ENCODE assay signal across 16 cellular contexts in the genomic region with DNA sequence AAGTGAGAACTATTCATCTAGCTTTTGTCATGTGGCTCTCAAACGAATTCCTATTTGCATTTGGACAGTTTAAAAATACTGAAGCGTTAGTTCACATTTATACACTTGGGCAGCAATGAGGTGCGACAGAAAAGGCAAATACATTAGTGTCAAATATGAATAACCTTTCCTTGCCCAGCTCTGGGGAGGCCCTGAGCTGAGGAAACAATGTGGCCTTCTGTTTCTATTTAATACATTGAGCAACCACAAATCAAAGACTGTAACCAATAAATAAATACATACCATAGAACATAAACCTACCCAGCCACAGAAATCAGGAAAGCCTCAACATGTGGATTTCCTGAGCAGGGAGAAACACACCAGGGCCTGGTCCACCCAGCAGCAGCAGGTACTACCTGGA.
DNase-seq lines count a peak whose midpoint lies in the region; ATAC-seq and TF ChIP-seq lines count a peak whose summit lies in the region.
"Had no signal": no experiment of that assay in that cellular context is flagged by ENCODE, and none has a peak within 500 bp of the region (broad histone marks: within the 10 kb centered on the region; RNA-seq: fewer than 3 reads in every experiment).

No MANE protein-coding gene starts in this region.

- CTCF ChIA-PET in IMR-90 (lab: Yijun Ruan, JAX), result no interaction called here

- no peak overlapping the region for H3K56ac ChIP-seq in IMR-90 (ENCODE audit: extremely low read depth, insufficient read depth, low read length)

- in situ Hi-C loops in IMR-90 (cut with MboI; ENCODE audit: low sequenced_read_pairs), result no loop called here

- H3K4ac ChIP-seq in IMR-90 (ENCODE audit: low read depth, low read length), result no peak overlapping the region

- no peaks in the 10 kb centered on the region for H3K27me3 ChIP-seq in IMR-90 (ENCODE audit: control insufficient read depth, insufficient read depth, low read length)
- H3K27me3 ChIP-seq: BLaER1 treated with 17β-estradiol and CSF1 and Interleukin-3, amounts not matched to agents 10 nM and 100 nM had no signal

- H3K23ac ChIP-seq in IMR-90 (ENCODE audit: low read depth, low read length), result no peak overlapping the region

- H4K5ac ChIP-seq in IMR-90 (ENCODE audit: low read depth, low read length), result no peak overlapping the region

- no peaks in the 10 kb centered on the region for H3K27me3 Mint-ChIP-seq in neural crest cell (ENCODE audit: low read depth)
- H3K27me3 Mint-ChIP-seq: CD4-positive, alpha-beta T cell had no signal

- no peak overlapping the region for H3K9ac ChIP-seq in IMR-90 (ENCODE audit: low read depth, low read length)
- H3K9ac ChIP-seq: BLaER1 treated with 17β-estradiol and CSF1 and Interleukin-3, amounts not matched to agents 10 nM and 100 nM; GM23248 had no signal

- intact Hi-C loops in IMR-90 (cut with micrococcal nuclease), result no loop called here

- no peaks in the 10 kb centered on the region for H3K79me1 ChIP-seq in IMR-90 (ENCODE audit: low read depth in 1 of 2, low read length in 2 of 2)

- no peak overlapping the region for H3K4me3 Mint-ChIP-seq in neural crest cell
- H3K4me3 Mint-ChIP-seq: CD4-positive, alpha-beta T cell had no signal

- H2BK120ac ChIP-seq in IMR-90 (ENCODE audit: low read depth, low read length), result no peak overlapping the region

- peaks cover 2% of the 10 kb centered on the region; the same call in 1 of the 2 replicates for H3K9me3 ChIP-seq in IMR-90 (ENCODE audit: control insufficient read depth, insufficient read depth, low read length)

- dilution Hi-C loops in IMR-90 (cut with HindIII; ENCODE audit: low sequenced_read_pairs, unreplicated experiment), result no loop called here

- H3K4me3 ChIP-seq in IMR-90 (ENCODE audit: insufficient read depth, low read depth, low read length), result no peak overlapping the region
- H3K4me3 ChIP-seq: BLaER1 treated with 17β-estradiol and CSF1 and Interleukin-3, amounts not matched to agents 10 nM and 100 nM; GM23248 had no signal

- no peak overlapping the region for H3K18ac ChIP-seq in IMR-90 (ENCODE audit: low read depth, low read length)

- no peak overlapping the region for H2AFZ ChIP-seq in IMR-90 (replicated peaks; ENCODE audit: low read length, poor library complexity)
- H2AFZ ChIP-seq: GM23248 had no signal

- no peak overlapping the region for H3K14ac ChIP-seq in IMR-90 (replicated peaks; ENCODE audit: low read depth, low read length)

- no TSS peak for BruUV-seq in IMR-90 (replicated peaks; lab: Mats Ljungman, UMichigan)

- peak; percentile 49 for ATAC-seq in IMR-90 (ENCODE audit: low read depth)
- ATAC-seq in HG02798 (IDR thresholded peaks at IDR 0.05; ENCODE audit: poor library complexity, unreplicated experiment), result no peak
- ATAC-seq: HCT116 had no signal

- H2AK5ac ChIP-seq in IMR-90 (ENCODE audit: low read depth, low read length), result no peak overlapping the region

- peaks cover 8% of the 10 kb centered on the region for H3K9me3 Mint-ChIP-seq in neural crest cell

- TF ChIP-seq CTCF in IMR-90 (conservative IDR thresholded peaks at IDR 0.05; ENCODE audit: low read depth, low read length), result no peak
- no peak for TF ChIP-seq CTCF in neural crest cell (conservative IDR thresholded peaks at IDR 0.05)

- DNase-seq in NCI-H345 (lab: John Stamatoyannopoulos, UW) (peak; percentile 21), NCI-H345 treated with DMSO at 0.1 percent for 48 hours (lab: John Stamatoyannopoulos, UW; ENCODE audit: unreplicated experiment) (no peak), IMR-90 (no peak), fibroblast of gingiva (ENCODE audit: low read depth) (peak; percentile 59), neural crest cell (ENCODE audit: low read depth, low spot score) (no peak), inferior parietal cortex (ENCODE audit: extremely low spot score) (no peak), midbrain (lab: John Stamatoyannopoulos, UW) (no peak)
- DNase-seq: AML-193; CD4-positive, alpha-beta T cell; DMS79; GM23248 had no signal

- peaks cover 6% of the 10 kb centered on the region for H3K36me3 Mint-ChIP-seq in neural crest cell (ENCODE audit: low read depth)

- no peak overlapping the region for H4K8ac ChIP-seq in IMR-90 (ENCODE audit: low read depth in 2 of 2, low read length in 2 of 2)

- WGBS in IMR-90 (ENCODE audit: extremely low coverage in 2 of 2, insufficient read length in 1 of 2), 2 experiments, result no CpG with 5 or more reads among the region's 3 CpGs

- peak overlapping the region; percentile 14 for H3K27ac Mint-ChIP-seq in neural crest cell (ENCODE audit: unreplicated experiment)
- H3K27ac Mint-ChIP-seq: CD4-positive, alpha-beta T cell had no signal

- no peak overlapping the region for H2BK5ac ChIP-seq in IMR-90 (ENCODE audit: low read depth, low read length, poor library complexity, severe bottlenecking)

- no peaks in the 10 kb centered on the region for H3K36me3 ChIP-seq in IMR-90 (ENCODE audit: control insufficient read depth, insufficient read depth, low read length)

- peaks cover 2% of the 10 kb centered on the region; the same call in 1 of the 2 replicates for H3K4me1 ChIP-seq in IMR-90 (ENCODE audit: control insufficient read depth, insufficient read depth, low read length)

- no peak overlapping the region for H2AK9ac ChIP-seq in IMR-90 (replicated peaks; ENCODE audit: low read depth, low read length, poor library complexity)

- POLR2A ChIA-PET in IMR-90 (lab: Charles Lee; ENCODE audit: unreplicated experiment), result no interaction called here

- H3K9me1 ChIP-seq in IMR-90 (ENCODE audit: insufficient read depth, low read length), result no peaks in the 10 kb centered on the region

- peaks cover 35% of the 10 kb centered on the region for H3K4me1 Mint-ChIP-seq in neural crest cell

- H3K4me2 ChIP-seq in IMR-90 (ENCODE audit: low read depth, low read length), result no peak overlapping the region; the same call in 1 of the 2 replicates

- H3K27ac ChIP-seq in IMR-90 (ENCODE audit: insufficient read depth, low read length), result no peak overlapping the region
- H3K27ac ChIP-seq: 22Rv1; BLaER1 treated with 17β-estradiol and CSF1 and Interleukin-3, amounts not matched to agents 10 nM and 100 nM; GM23248; HL-60 had no signal

- no peaks in the 10 kb centered on the region for H4K20me1 ChIP-seq in IMR-90 (ENCODE audit: insufficient read depth, low read length)
- H4K20me1 ChIP-seq: BLaER1 treated with 17β-estradiol and CSF1 and Interleukin-3, amounts not matched to agents 10 nM and 100 nM had no signal

- TF ChIP-seq POLR2A in IMR-90 (IDR thresholded peaks at IDR 0.05; ENCODE audit: low read depth, low read length), result no peak

- no peak overlapping the region for H2BK20ac ChIP-seq in IMR-90 (ENCODE audit: low read depth, low read length)

- no peak overlapping the region for H4K91ac ChIP-seq in IMR-90 (ENCODE audit: insufficient read depth, low read depth, low read length)

- H2BK15ac ChIP-seq in IMR-90 (ENCODE audit: low read depth, low read length), result no peak overlapping the region

- TF ChIP-seq RAD21 in IMR-90 (IDR thresholded peaks at IDR 0.05; ENCODE audit: low read length), result no peak

TF ChIP-seq in IMR-90, 13 proteins besides CTCF, POLR2A, EP300 and RAD21:
- no peak for TF ChIP-seq RFX5 (IDR thresholded peaks at IDR 0.05; ENCODE audit: low read depth, low read length)
- no peak for TF ChIP-seq CHD1 (IDR thresholded peaks at IDR 0.05; ENCODE audit: low read depth, low read length)
- no peak for TF ChIP-seq BHLHE40 (IDR thresholded peaks at IDR 0.05; ENCODE audit: low read depth, low read length)
- no peak for TF ChIP-seq MAZ (IDR thresholded peaks at IDR 0.05; ENCODE audit: borderline replicate concordance, low read depth, low read length)
- TF ChIP-seq CEBPB (IDR thresholded peaks at IDR 0.05; ENCODE audit: low read depth, low read length), result no peak
- no peak for TF ChIP-seq MAFK (IDR thresholded peaks at IDR 0.05; ENCODE audit: low read depth, low read length)
- no peak for TF ChIP-seq USF2 (IDR thresholded peaks at IDR 0.05; ENCODE audit: low read depth, low read length)
- TF ChIP-seq NFE2L2 (IDR thresholded peaks at IDR 0.05; ENCODE audit: low read depth, low read length), result no peak
- TF ChIP-seq RCOR1 (IDR thresholded peaks at IDR 0.05; ENCODE audit: insufficient replicate concordance, low read length), result no peak
- no peak for TF ChIP-seq SMC3 (IDR thresholded peaks at IDR 0.05; ENCODE audit: low read depth, low read length)
- no peak for TF ChIP-seq FOS (IDR thresholded peaks at IDR 0.05; ENCODE audit: low read depth, low read length)
- no peak for TF ChIP-seq MXI1 (IDR thresholded peaks at IDR 0.05; ENCODE audit: borderline replicate concordance, low read depth, low read length)

Comparison
In these comparisons a context has a peak if more than half of its experiments do, and no peak if none do; other contexts are left out.
1. DNase-seq: peak in NCI-H345 (single experiment) and fibroblast of gingiva (single experiment); none in NCI-H345 treated with DMSO at 0.1 percent for 48 hours (single experiment), IMR-90 (single experiment), neural crest cell (single experiment), inferior parietal cortex (single experiment) and midbrain (single experiment).